13 cellular contexts compared by ENCODE assay signal in genomic region chr1:190597361-190597760, GRCh38.
"Had no signal": no experiment of that assay in that cellular context is flagged by ENCODE, and none has a peak within 500 bp of the region (broad histone marks: within the 10 kb centered on the region; RNA-seq: fewer than 3 reads in every experiment).

No MANE protein-coding gene starts in this region.

- H3K27ac ChIP-seq: suprapubic skin had no signal

- H3K36me3 ChIP-seq: suprapubic skin had no signal

- H3K4me1 ChIP-seq: suprapubic skin had no signal

- FAIRE-seq: bronchial epithelial cell had no signal

- ATAC-seq: activated CD8-positive, alpha-beta memory T cell treated with anti-CD3 and anti-CD28 coated beads, Interleukin-2, amount 10 ng/mL, durations not matched to agents 7 days and 5 days; effector memory CD8-positive, alpha-beta T cell; stimulated activated naive CD8-positive, alpha-beta T cell treated with anti-CD3 and anti-CD28 coated beads, Interleukin-15, amount 100 ng/mL, for 72 hours had no signal

- DNase-seq: activated CD4-positive, alpha-beta memory T cell treated with anti-CD3 and anti-CD28 coated beads, Interleukin-2, amount 10 ng/mL, durations not matched to agents 7 days and 5 days; activated CD4-positive, alpha-beta T cell treated with anti-CD3 and anti-CD28 coated beads for 48 hours; activated CD4-positive, CD25-positive, alpha-beta regulatory T cell; activated CD8-positive, alpha-beta memory T cell treated with anti-CD3 and anti-CD28 coated beads, Interleukin-2, amount 10 ng/mL, durations not matched to agents 7 days and 5 days; dermis blood vessel endothelial cell; effector memory CD8-positive, alpha-beta T cell; foreskin fibroblast; left cardiac atrium; stimulated activated naive CD8-positive, alpha-beta T cell treated with anti-CD3 and anti-CD28 coated beads, Interleukin-15, amount 100 ng/mL, for 72 hours; trophoblast cell had no signal

- H3K4me3 ChIP-seq: lung, suprapubic skin had no signal

- H3K27me3 ChIP-seq: suprapubic skin had no signal

- H3K9me3 ChIP-seq: suprapubic skin had no signal
